In genomic region chrX:132876509-132876837, GRCh38 we compare ENCODE assay signal across 15 cellular contexts.
DNase-seq lines count a peak whose midpoint lies in the region; ATAC-seq and TF ChIP-seq lines count a peak whose summit lies in the region.
"Had no signal": no experiment of that assay in that cellular context is flagged by ENCODE, and none has a peak within 500 bp of the region (broad histone marks: within the 10 kb centered on the region; RNA-seq: fewer than 3 reads in every experiment).

No MANE protein-coding gene starts in this region.

- H3K9ac ChIP-seq in iPS-18a (ENCODE audit: low read length): no peak overlapping the region

- DNase-seq in G401 (ENCODE audit: low spot score): peak; percentile 19
- DNase-seq in MG63: peak; percentile 6
- no peak for DNase-seq in omental fat pad (ENCODE audit: low spot score)
- no peak for DNase-seq in NCI-H526 (lab: John Stamatoyannopoulos, UW)
- DNase-seq in cortex of kidney (lab: John Stamatoyannopoulos, UW): no peak
- DNase-seq in NAMALWA (ENCODE audit: low spot score): no peak
- DNase-seq: activated naive CD8-positive, alpha-beta T cell treated with anti-CD3 and anti-CD28 coated beads, Interleukin-2, amount 10 ng/mL, durations not matched to agents 7 days and 5 days; effector CD4-positive, alpha-beta T cell; glutamatergic neuron; NCI-H1436; stimulated activated CD4-positive, alpha-beta T cell treated with anti-CD3 and anti-CD28 coated beads, Interleukin-2, amount 100 ng/mL, for 48 hours; substantia nigra; T-helper 1 cell had no signal

- peak; percentile 74 for ATAC-seq in omental fat pad (ENCODE audit: low FRiP score)
- no peak for ATAC-seq in HG03521 (IDR thresholded peaks at IDR 0.05; ENCODE audit: unreplicated experiment)

- TF ChIP-seq CTCF in omental fat pad (IDR thresholded peaks at IDR 0.05): no peak

- H3K27ac ChIP-seq in iPS-18a (ENCODE audit: low read length): no peak overlapping the region

- no peaks in the 10 kb centered on the region for H3K9me3 ChIP-seq in MG63
- peaks cover 4% of the 10 kb centered on the region for H3K9me3 ChIP-seq in iPS-18a (ENCODE audit: control insufficient read depth, low read depth, low read length)

- in situ Hi-C loops in G401 (cut with HindIII; ENCODE audit: low sequenced_read_pairs): no loop called here

- H3K4me1 ChIP-seq in iPS-18a (ENCODE audit: control insufficient read depth, low read depth, low read length): peaks cover 42% of the 10 kb centered on the region

- H3K4me3 ChIP-seq in MG63 (no peak overlapping the region), iPS-18a (ENCODE audit: low read length) (peak overlapping the region; percentile 45)

- H3K27me3 ChIP-seq in MG63 (no peaks in the 10 kb centered on the region), iPS-18a (ENCODE audit: control insufficient read depth, insufficient read depth, low read length) (no peaks in the 10 kb centered on the region)

- no peaks in the 10 kb centered on the region for H3K36me3 ChIP-seq in MG63
- no peaks in the 10 kb centered on the region for H3K36me3 ChIP-seq in iPS-18a (ENCODE audit: control insufficient read depth, low read depth, low read length)

Comparison
In these comparisons a context has a peak if more than half of its experiments do, and no peak if none do; other contexts are left out.
1. DNase-seq: peak in G401 (single experiment) and MG63 (single experiment); none in omental fat pad (single experiment), NCI-H526 (0 of 2), cortex of kidney (single experiment) and NAMALWA (single experiment).